Comparison of ENCODE assay signal across 22 cellular contexts in genomic region chr3:157746391-157746790, GRCh38.
"Had no signal": no experiment of that assay in that cellular context is flagged by ENCODE, and none has a peak within 500 bp of the region (broad histone marks: within the 10 kb centered on the region; RNA-seq: fewer than 3 reads in every experiment).

No MANE protein-coding gene starts in this region.

- H3K36me3 ChIP-seq: lower lobe of right lung, ovary, right lobe of liver, transverse colon, uterus had no signal

- H3K4me1 Mint-ChIP-seq: activated B cell treated with CpG ODN at 0.5 μM for 24 hours; activated CD4-positive, alpha-beta T cell treated with anti-CD3 and anti-CD28 coated beads, Interleukin-2, amount 10 ng/mL, durations not matched to agents 24 days and 14 days; activated naive CD8-positive, alpha-beta T cell treated with anti-CD3 and anti-CD28 coated beads, Interleukin-2, amount 10 ng/mL, durations not matched to agents 7 days and 5 days; natural killer cell had no signal

- H3K9me3 Mint-ChIP-seq: activated CD4-positive, alpha-beta T cell treated with anti-CD3 and anti-CD28 coated beads, Interleukin-2, amount 10 ng/mL, durations not matched to agents 24 days and 14 days; activated naive CD8-positive, alpha-beta T cell treated with anti-CD3 and anti-CD28 coated beads, Interleukin-2, amount 10 ng/mL, durations not matched to agents 7 days and 5 days; activated T-helper 2 cell treated with anti-CD3 and anti-CD28 coated beads, Interferon-gamma antibody, Interleukin-2, Interleukin-4, amounts not matched to agents 10 μg/mL and 5 μg/mL and 100 μg/mL, durations not matched to agents 14 hours and 24 hours and 36 hours had no signal

- DNase-seq: activated B cell treated with CpG ODN at 0.5 μM for 24 hours; activated CD4-positive, alpha-beta T cell treated with anti-CD3 and anti-CD28 coated beads, Interleukin-2, amount 10 ng/mL, durations not matched to agents 24 days and 14 days; activated CD8-positive, alpha-beta T cell treated with anti-CD3 and anti-CD28 coated beads, Interleukin-2, amount 10 ng/mL, durations not matched to agents 7 days and 5 days; activated naive CD4-positive, alpha-beta T cell treated with Interleukin-2 at 50 U/mL for 16 hours; activated naive CD8-positive, alpha-beta T cell treated with anti-CD3 and anti-CD28 coated beads, Interleukin-2, amount 10 ng/mL, durations not matched to agents 7 days and 5 days; activated T-cell treated with anti-CD3 and anti-CD28 coated beads, Interleukin-2, amount 50 U/mL, for 24 hours; body of pancreas; central memory CD4-positive, alpha-beta T cell; dorsolateral prefrontal cortex; left colon; lower lobe of right lung; natural killer cell; ovary; right lobe of liver; small intestine; stimulated activated CD4-positive, alpha-beta T cell treated with anti-CD3 and anti-CD28 coated beads, Interleukin-15, amount 100 ng/mL, for 24 hours; stimulated activated CD4-positive, alpha-beta T cell treated with anti-CD3 and anti-CD28 coated beads, Interleukin-2, amount 100 ng/mL, for 48 hours; transverse colon; uterus had no signal

- H3K4me3 ChIP-seq: body of pancreas, dorsolateral prefrontal cortex, lower lobe of right lung, ovary, right lobe of liver, transverse colon, uterus had no signal

- H3K36me3 Mint-ChIP-seq: activated naive CD8-positive, alpha-beta T cell treated with anti-CD3 and anti-CD28 coated beads, Interleukin-2, amount 10 ng/mL, durations not matched to agents 7 days and 5 days; natural killer cell had no signal

- ATAC-seq: activated CD8-positive, alpha-beta T cell treated with anti-CD3 and anti-CD28 coated beads, Interleukin-2, amount 10 ng/mL, durations not matched to agents 7 days and 5 days; body of pancreas; left colon; lower lobe of right lung; natural killer cell; right lobe of liver had no signal

- H3K27ac Mint-ChIP-seq: activated B cell treated with CpG ODN at 0.5 μM for 24 hours; activated CD4-positive, alpha-beta T cell treated with anti-CD3 and anti-CD28 coated beads, Interleukin-2, amount 10 ng/mL, durations not matched to agents 24 days and 14 days; activated CD8-positive, alpha-beta T cell treated with anti-CD3 and anti-CD28 coated beads, Interleukin-2, amount 10 ng/mL, durations not matched to agents 7 days and 5 days; activated naive CD8-positive, alpha-beta T cell treated with anti-CD3 and anti-CD28 coated beads, Interleukin-2, amount 10 ng/mL, durations not matched to agents 7 days and 5 days; activated T-cell treated with anti-CD3 and anti-CD28 coated beads, Interleukin-2, amount 50 U/mL, for 24 hours; activated T-helper 2 cell treated with anti-CD3 and anti-CD28 coated beads, Interferon-gamma antibody, Interleukin-2, Interleukin-4, amounts not matched to agents 10 μg/mL and 5 μg/mL and 100 μg/mL, durations not matched to agents 14 hours and 24 hours and 36 hours; natural killer cell; stimulated activated naive CD8-positive, alpha-beta T cell treated with anti-CD3 and anti-CD28 coated beads, Interleukin-15, Interleukin-2, amounts not matched to agents 100 ng/mL and 50 ng/mL, for 24 hours had no signal

- H3K4me3 Mint-ChIP-seq: activated B cell treated with CpG ODN at 0.5 μM for 24 hours; activated CD4-positive, alpha-beta T cell treated with anti-CD3 and anti-CD28 coated beads, Interleukin-2, amount 10 ng/mL, durations not matched to agents 24 days and 14 days; activated CD8-positive, alpha-beta T cell treated with anti-CD3 and anti-CD28 coated beads, Interleukin-2, amount 10 ng/mL, durations not matched to agents 7 days and 5 days; activated naive CD8-positive, alpha-beta T cell treated with anti-CD3 and anti-CD28 coated beads, Interleukin-2, amount 10 ng/mL, durations not matched to agents 7 days and 5 days; activated T-cell treated with anti-CD3 and anti-CD28 coated beads, Interleukin-2, amount 50 U/mL, for 24 hours; natural killer cell; stimulated activated naive CD8-positive, alpha-beta T cell treated with anti-CD3 and anti-CD28 coated beads, Interleukin-15, Interleukin-2, amounts not matched to agents 100 ng/mL and 50 ng/mL, for 24 hours had no signal

- H3K9me3 ChIP-seq: ovary, right lobe of liver, transverse colon had no signal

- H3K4me1 ChIP-seq: body of pancreas, lower lobe of right lung, right lobe of liver, transverse colon, uterus had no signal

- H3K27me3 ChIP-seq: body of pancreas, ovary, transverse colon, uterus had no signal

- H3K27ac ChIP-seq: body of pancreas, dorsolateral prefrontal cortex, epithelial cell of prostate, lower lobe of right lung, ovary, right lobe of liver, transverse colon, uterus had no signal

- H3K27me3 Mint-ChIP-seq: activated B cell treated with CpG ODN at 0.5 μM for 24 hours; activated CD4-positive, alpha-beta T cell treated with anti-CD3 and anti-CD28 coated beads, Interleukin-2, amount 10 ng/mL, durations not matched to agents 24 days and 14 days; activated naive CD8-positive, alpha-beta T cell treated with anti-CD3 and anti-CD28 coated beads, Interleukin-2, amount 10 ng/mL, durations not matched to agents 7 days and 5 days; activated T-cell treated with anti-CD3 and anti-CD28 coated beads, Interleukin-2, amount 50 U/mL, for 24 hours had no signal
